In the genomic region with DNA sequence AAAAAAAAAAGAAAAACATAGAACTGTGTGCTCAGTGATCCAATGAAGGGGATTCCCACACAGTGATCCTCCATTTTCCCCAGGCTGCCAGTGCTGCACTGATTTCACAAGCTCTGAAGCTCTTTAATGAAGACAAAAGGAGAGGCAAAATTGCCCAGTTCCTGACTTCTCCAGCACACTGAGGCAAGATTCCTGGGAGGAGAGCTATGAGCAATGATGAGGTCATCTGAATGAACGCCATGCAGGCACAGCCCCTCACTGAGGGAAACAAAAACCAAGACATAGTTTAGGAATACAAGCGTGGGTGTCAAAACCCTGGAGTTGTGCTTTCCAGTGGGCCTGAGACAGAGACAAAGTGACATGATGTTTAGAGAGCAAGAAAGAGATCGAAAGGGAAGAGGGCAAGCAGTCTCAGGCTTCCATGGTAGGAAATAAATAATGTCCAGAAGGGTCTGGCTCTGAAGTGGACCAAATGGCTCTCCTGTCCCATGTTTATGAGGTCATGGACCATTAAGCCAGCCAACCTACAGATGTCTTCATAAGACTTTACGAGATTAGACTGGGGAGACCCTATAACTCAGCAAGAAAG, we compare ENCODE assay signal across 1 cellular context.
TF ChIP-seq lines count a peak whose summit lies in the region.

No MANE protein-coding gene starts in this region.

TF ChIP-seq in IMR-90, 13 proteins besides CTCF, POLR2A, EP300 and RAD21 (continued from another document):
- no peak for TF ChIP-seq RCOR1 (IDR thresholded peaks at IDR 0.05; ENCODE audit: insufficient replicate concordance, low read length)
- no peak for TF ChIP-seq MAZ (IDR thresholded peaks at IDR 0.05; ENCODE audit: borderline replicate concordance, low read depth, low read length)
